In the genomic region with DNA sequence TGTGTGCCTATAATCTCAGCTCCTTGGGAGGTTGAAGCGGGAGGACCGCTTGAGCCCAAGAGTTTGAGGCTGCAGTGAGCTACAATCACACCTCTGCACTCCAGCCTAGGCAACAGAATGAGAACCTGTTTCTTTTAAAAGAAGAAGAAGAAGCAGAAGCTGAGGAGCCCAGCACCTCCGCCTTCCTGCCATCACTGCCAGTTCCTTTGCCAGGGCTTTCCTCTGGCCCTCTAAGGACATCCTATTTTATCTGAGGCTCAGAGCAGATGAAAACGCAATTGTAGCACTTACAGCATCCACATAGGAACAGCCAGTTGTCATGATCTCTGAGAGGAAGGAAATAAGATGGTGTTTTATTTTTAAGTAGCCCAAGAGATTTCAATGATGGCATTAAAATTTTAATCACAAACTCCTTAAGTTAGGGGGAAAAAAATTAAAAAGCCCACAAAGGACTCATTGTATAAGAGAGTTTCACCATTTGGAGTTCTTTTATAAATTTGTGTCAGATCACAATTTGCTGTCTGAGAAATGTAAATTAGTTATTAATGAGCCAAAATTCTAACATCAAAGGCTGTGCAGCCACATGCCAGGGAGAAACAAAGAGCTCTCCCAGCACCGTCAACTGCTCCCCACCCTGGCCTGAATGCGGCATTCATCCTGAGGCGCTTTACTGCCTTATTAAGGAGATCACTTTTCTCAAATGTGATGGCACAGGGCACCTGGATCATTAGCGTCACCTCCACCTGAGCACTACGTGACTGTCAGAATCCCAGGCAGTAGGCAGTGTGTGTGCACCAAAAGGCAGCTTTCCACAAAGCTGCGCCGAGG, we compare ENCODE assay signal across 17 cellular contexts.
DNase-seq lines count a peak whose midpoint lies in the region; ATAC-seq and TF ChIP-seq lines count a peak whose summit lies in the region.
"Had no signal": no experiment of that assay in that cellular context is flagged by ENCODE, and none has a peak within 500 bp of the region (broad histone marks: within the 10 kb centered on the region; RNA-seq: fewer than 3 reads in every experiment).

No MANE protein-coding gene starts in this region.

- ATAC-seq in left cardiac atrium (no peak), HG02938 (IDR thresholded peaks at IDR 0.05; ENCODE audit: unreplicated experiment) (no peak)

- intact Hi-C loops in left cardiac atrium (cut with DNase I): no loop called here

- no peak for DNase-seq in right atrium auricular region (ENCODE audit: low spot score)
- DNase-seq in left cardiac atrium: no peak
- no peak for DNase-seq in epithelial cell of prostate (ENCODE audit: low read depth, low spot score)
- DNase-seq in nucleus accumbens (lab: John Stamatoyannopoulos, UW): peak in 48 of 56 donors; percentile 4 to 77 (median 38)
- DNase-seq in progenitor cell of endocrine pancreas (ENCODE audit: low spot score, unreplicated experiment): no peak
- no peak for DNase-seq in erythroblast (lab: John Stamatoyannopoulos, UW)
- DNase-seq in activated CD4-positive, alpha-beta T cell treated with anti-CD3 and anti-CD28 coated beads for 48 hours: no peak
- DNase-seq: activated CD4-positive, alpha-beta T cell treated with anti-CD3 and anti-CD28 coated beads, Interleukin-2, amount 50 U/mL, for 1 hour; activated naive CD8-positive, alpha-beta T cell treated with anti-CD3 and anti-CD28 coated beads for 36 hours; activated T-cell treated with anti-CD3 and anti-CD28 coated beads, Interleukin-2, amount 50 U/mL, for 24 hours; H7; NCI-H187; NCI-H510A treated with DMSO at 0.1 percent for 48 hours; psoas muscle; T1000 had no signal

- no peaks in the 10 kb centered on the region for H3K9me3 Mint-ChIP-seq in progenitor cell of endocrine pancreas (ENCODE audit: low read depth)
- H3K9me3 Mint-ChIP-seq: activated naive CD8-positive, alpha-beta T cell treated with anti-CD3 and anti-CD28 coated beads for 36 hours; activated T-cell treated with anti-CD3 and anti-CD28 coated beads, Interleukin-2, amount 50 U/mL, for 24 hours had no signal

- no peaks in the 10 kb centered on the region for H3K27me3 ChIP-seq in right atrium auricular region
- H3K27me3 ChIP-seq: SJSA1 had no signal

- H3K27me3 Mint-ChIP-seq in progenitor cell of endocrine pancreas: peaks cover 18% of the 10 kb centered on the region
- H3K27me3 Mint-ChIP-seq: activated naive CD8-positive, alpha-beta T cell treated with anti-CD3 and anti-CD28 coated beads for 36 hours; activated T-cell treated with anti-CD3 and anti-CD28 coated beads, Interleukin-2, amount 50 U/mL, for 24 hours had no signal

- no peak for TF ChIP-seq CTCF in right atrium auricular region (IDR thresholded peaks at IDR 0.05)
- no peak for TF ChIP-seq CTCF in progenitor cell of endocrine pancreas (IDR thresholded peaks at IDR 0.05; ENCODE audit: unreplicated experiment)

- no peaks in the 10 kb centered on the region for H3K36me3 Mint-ChIP-seq in progenitor cell of endocrine pancreas (ENCODE audit: insufficient read depth)

- H3K4me3 Mint-ChIP-seq in progenitor cell of endocrine pancreas (ENCODE audit: low read depth): no peak overlapping the region
- H3K4me3 Mint-ChIP-seq: activated naive CD8-positive, alpha-beta T cell treated with anti-CD3 and anti-CD28 coated beads for 36 hours; activated T-cell treated with anti-CD3 and anti-CD28 coated beads, Interleukin-2, amount 50 U/mL, for 24 hours had no signal

- TF ChIP-seq POLR2A in erythroblast (IDR thresholded peaks at IDR 0.05; ENCODE audit: low read length): no peak

- no peak overlapping the region for H3K4me3 ChIP-seq in right atrium auricular region
- H3K4me3 ChIP-seq: psoas muscle, SJSA1 had no signal

- peaks cover 0 to 30% of the 10 kb centered on the region in 2 donors for H3K4me1 ChIP-seq in right atrium auricular region

- H3K9me3 ChIP-seq in right atrium auricular region: no peaks in the 10 kb centered on the region
- H3K9me3 ChIP-seq: psoas muscle, SJSA1 had no signal

- no peak overlapping the region for H3K27ac Mint-ChIP-seq in progenitor cell of endocrine pancreas
- H3K27ac Mint-ChIP-seq: activated naive CD8-positive, alpha-beta T cell treated with anti-CD3 and anti-CD28 coated beads for 36 hours had no signal

- no peaks in the 10 kb centered on the region for H3K36me3 ChIP-seq in right atrium auricular region
- H3K36me3 ChIP-seq: SJSA1 had no signal

- H3K4me1 Mint-ChIP-seq in progenitor cell of endocrine pancreas (ENCODE audit: low read depth): peaks cover 2% of the 10 kb centered on the region

- H3K27ac ChIP-seq in right atrium auricular region (peak overlapping the region; percentile 72 to 73), epithelial cell of prostate (peak overlapping the region; percentile 63)
- H3K27ac ChIP-seq: psoas muscle had no signal

Comparison
In these comparisons a context has a peak if more than half of its experiments do, and no peak if none do; other contexts are left out.
1. DNase-seq: peak in nucleus accumbens (48 of 56); none in right atrium auricular region (single experiment), left cardiac atrium (single experiment), epithelial cell of prostate (single experiment), progenitor cell of endocrine pancreas (single experiment), erythroblast (0 of 2) and activated CD4-positive, alpha-beta T cell treated with anti-CD3 and anti-CD28 coated beads for 48 hours (single experiment).